Comparison of ENCODE assay signal across 9 cellular contexts in the genomic region with DNA sequence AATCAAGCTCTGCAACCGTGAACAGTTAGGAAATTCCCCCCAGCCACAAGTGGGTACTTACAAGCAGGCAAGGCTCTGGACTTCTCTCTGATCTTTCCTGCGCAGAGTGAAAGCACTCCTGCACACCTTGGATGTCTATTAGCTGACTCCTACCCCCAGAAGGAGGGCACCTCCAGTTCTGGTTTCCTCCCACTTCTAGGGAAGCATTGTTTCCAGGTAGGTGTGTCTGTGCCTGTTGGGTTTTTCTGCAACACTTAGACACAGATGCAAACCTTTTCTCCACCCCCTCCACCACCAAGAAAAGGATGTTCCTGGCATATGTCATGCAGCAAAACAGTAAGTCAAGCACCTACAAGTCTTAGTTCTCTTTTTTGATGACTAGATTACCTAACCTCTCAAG. TPM values are rescaled to one million over a fixed set of nuclear protein-coding genes. Genes with fewer than 3 reads are reported as not detected.
A peak's percentile ranks its signal among the peaks of the same experiment; 100 is the strongest.
DNase-seq lines count a peak whose midpoint lies in the region; ATAC-seq and TF ChIP-seq lines count a peak whose summit lies in the region.
"Had no signal": no experiment of that assay in that cellular context is flagged by ENCODE, and none has a peak within 500 bp of the region (broad histone marks: within the 10 kb centered on the region; RNA-seq: fewer than 3 reads in every experiment).

A gene with protein sequence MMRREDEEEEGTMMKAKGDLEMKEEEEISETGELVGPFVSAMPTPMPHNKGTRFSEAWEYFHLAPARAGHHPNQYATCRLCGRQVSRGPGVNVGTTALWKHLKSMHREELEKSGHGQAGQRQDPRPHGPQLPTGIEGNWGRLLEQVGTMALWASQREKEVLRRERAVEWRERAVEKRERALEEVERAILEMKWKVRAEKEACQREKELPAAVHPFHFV (minus strand): TSS at position 108 of the 400 bp plus-strand sequence. CDS start 1,145 bp downstream, outside the sequence.

- H3K9me3 Mint-ChIP-seq in CD8-positive, alpha-beta T cell: no peaks in the 10 kb centered on the region

- intact Hi-C loops in CD8-positive, alpha-beta T cell (cut with DNase I, micrococcal nuclease): no loop called here
- intact Hi-C loops in head of caudate nucleus (cut with DNase I): no loop called here

- H3K36me3 Mint-ChIP-seq in CD8-positive, alpha-beta T cell: peaks cover 84% of the 10 kb centered on the region

- peaks cover 49% of the 10 kb centered on the region for H3K4me1 Mint-ChIP-seq in CD8-positive, alpha-beta T cell (ENCODE audit: low read depth)

- no peaks in the 10 kb centered on the region for H3K27me3 Mint-ChIP-seq in CD8-positive, alpha-beta T cell (ENCODE audit: low read depth)

- POLR2A ChIA-PET in CD8-positive, alpha-beta T cell (lab: Charles Lee): interaction anchor here (1.7 kb wide), 1 partner anchor 10 kb away, joined by 4 read pairs; no protein-coding TSS in a partner anchor

- H3K4me3 Mint-ChIP-seq in CD8-positive, alpha-beta T cell: no peak within 1 kb of the TSS

- H3K4me1 ChIP-seq in CD8-positive, alpha-beta T cell (ENCODE audit: insufficient read depth, low read length): peaks cover 10% of the 10 kb centered on the region
- no peaks in the 10 kb centered on the region for H3K4me1 ChIP-seq in BE2C

- H3K9me3 ChIP-seq in CD8-positive, alpha-beta T cell (ENCODE audit: low read length): no peaks in the 10 kb centered on the region
- H3K9me3 ChIP-seq in BE2C: no peaks in the 10 kb centered on the region

- H3K36me3 ChIP-seq in CD8-positive, alpha-beta T cell (ENCODE audit: insufficient read depth, low read length): peaks cover 36% of the 10 kb centered on the region
- no peaks in the 10 kb centered on the region for H3K36me3 ChIP-seq in BE2C

- CTCF ChIA-PET in CD8-positive, alpha-beta T cell (lab: Charles Lee): interaction anchor here (1.0 to 1.1 kb wide), 2 partner anchors 21 to 121 kb away, joined by 3 to 4 read pairs; no protein-coding TSS in a partner anchor

- H3K4me3 ChIP-seq in CD8-positive, alpha-beta T cell (ENCODE audit: low read depth, low read length): no peak within 1 kb of the TSS
- no peak within 1 kb of the TSS for H3K4me3 ChIP-seq in BE2C (ENCODE audit: low read depth, low read length)

- no peak within 1 kb of the TSS for H3K27ac ChIP-seq in CD8-positive, alpha-beta T cell (ENCODE audit: low read depth, low read length)

- TF ChIP-seq CTCF in CD8-positive, alpha-beta T cell (IDR thresholded peaks at IDR 0.05): no peak
- TF ChIP-seq CTCF in BE2C (IDR thresholded peaks at IDR 0.05; ENCODE audit: low read depth, low read length): no peak

- H3K27me3 ChIP-seq in CD8-positive, alpha-beta T cell (ENCODE audit: insufficient read depth, low read length): no peaks in the 10 kb centered on the region
- H3K27me3 ChIP-seq in BE2C: peaks cover 11% of the 10 kb centered on the region; the same call in 1 of the 2 replicates

- H3K27ac Mint-ChIP-seq in CD8-positive, alpha-beta T cell: peak within 1 kb of the TSS; percentile 83

- no peak for DNase-seq in CD8-positive, alpha-beta T cell
- peak in 27 of 42 donors; percentile 5 to 86 (median 42) for DNase-seq in head of caudate nucleus
- DNase-seq in midbrain (lab: John Stamatoyannopoulos, UW): no peak
- DNase-seq in GOT3 (lab: John Stamatoyannopoulos, UW): no peak
- no peak for DNase-seq in BE2C
- DNase-seq in NCI-H1930 (lab: John Stamatoyannopoulos, UW): no peak

- ATAC-seq in CD8-positive, alpha-beta T cell: no peak
- ATAC-seq in GM19395 (IDR thresholded peaks at IDR 0.05; ENCODE audit: unreplicated experiment) (peak; percentile 58), HG03558 (IDR thresholded peaks at IDR 0.05; ENCODE audit: extremely low read depth, unreplicated experiment) (peak; percentile 30)

RNA-seq across cellular contexts. Expression of the gene that starts here (rescaled TPM):
- under 1 TPM; 0.19 to 0.22 TPM for total RNA-seq in CD8-positive, alpha-beta T cell
- polyA plus RNA-seq in BE2C (2012; ENCODE audit: insufficient read depth, insufficient read length, low read depth): not detected
- total RNA-seq: dermis microvascular lymphatic vessel endothelial cell had no signal

Comparison
In these comparisons a context has a peak if more than half of its experiments do, and no peak if none do; other contexts are left out.
1. DNase-seq: peak in head of caudate nucleus (27 of 42); none in CD8-positive, alpha-beta T cell (0 of 7), midbrain (single experiment), GOT3 (single experiment), BE2C (single experiment) and NCI-H1930 (0 of 2).